In genomic region chr2:237556773-237557632, GRCh38 we compare ENCODE assay signal across 9 cellular contexts.
DNase-seq lines count a peak whose midpoint lies in the region; ATAC-seq and TF ChIP-seq lines count a peak whose summit lies in the region.
"Had no signal": no experiment of that assay in that cellular context is flagged by ENCODE, and none has a peak within 500 bp of the region (broad histone marks: within the 10 kb centered on the region; RNA-seq: fewer than 3 reads in every experiment).

No MANE protein-coding gene starts in this region.

- peak overlapping the region; percentile 39 for H3K27ac ChIP-seq in RWPE1
- H3K27ac ChIP-seq: right atrium auricular region had no signal

- DNase-seq in RWPE1 (ENCODE audit: low spot score) (no peak), NCI-H524 treated with DMSO at 0.1 percent for 48 hours (lab: John Stamatoyannopoulos, UW) (no peak), KG1 (lab: John Stamatoyannopoulos, UW) (no peak), cerebellar nuclear complex (lab: John Stamatoyannopoulos, UW) (no peak), kidney glomerular epithelial cell (lab: John Stamatoyannopoulos, UW) (no peak)
- peak; percentile 9 to 37 for DNase-seq in stimulated activated CD4-positive, alpha-beta T cell treated with anti-CD3 and anti-CD28 coated beads, Interleukin-2, amount 100 ng/mL, for 48 hours

- TF ChIP-seq CTCF in RWPE1 (conservative IDR thresholded peaks at IDR 0.05; ENCODE audit: low read depth), result no peak

- ATAC-seq in GM19025 (IDR thresholded peaks at IDR 0.05; ENCODE audit: low read depth, unreplicated experiment), result peak; percentile 86
- peak; percentile 97 for ATAC-seq in HG02678 (IDR thresholded peaks at IDR 0.05; ENCODE audit: unreplicated experiment)

- POLR2A ChIA-PET in RWPE1 (lab: Yijun Ruan, JAX; ENCODE audit: low non-redundant PET), result no interaction called here

- CTCF ChIA-PET in RWPE1 (lab: Yijun Ruan, JAX), result interaction anchor here (0.7 kb wide), 2 partner anchors 8 to 188 kb away, joined by 3 read pairs; no protein-coding TSS in a partner anchor

Comparison
In these comparisons a context has a peak if more than half of its experiments do, and no peak if none do; other contexts are left out.
1. DNase-seq: peak in stimulated activated CD4-positive, alpha-beta T cell treated with anti-CD3 and anti-CD28 coated beads, Interleukin-2, amount 100 ng/mL, for 48 hours (2 of 2); none in RWPE1 (single experiment), NCI-H524 treated with DMSO at 0.1 percent for 48 hours (single experiment), KG1 (single experiment), cerebellar nuclear complex (0 of 2) and kidney glomerular epithelial cell (single experiment).